ENCODE assay signal across 8 cellular contexts in genomic region chr2:190880374-190881073, GRCh38. TPM values are rescaled to one million over a fixed set of nuclear protein-coding genes. Genes with fewer than 3 reads are reported as not detected.
A peak's percentile ranks its signal among the peaks of the same experiment; 100 is the strongest.
DNase-seq lines count a peak whose midpoint lies in the region; ATAC-seq, FAIRE-seq and TF ChIP-seq lines count a peak whose summit lies in the region.

TSS of gene GLS (plus strand) at chr2:190880821. CDS start at chr2:190881085, 264 bp downstream.

- H3K23ac ChIP-seq in H1 (ENCODE audit: insufficient read length) (no peak within 1 kb of the TSS), mesenchymal stem cell (ENCODE audit: low read length in 2 of 2) (peak within 1 kb of the TSS in 1 of 2 experiments; percentile 100)

- no peak for TF ChIP-seq EP300 in H1 (IDR thresholded peaks at IDR 0.05; ENCODE audit: borderline replicate concordance in 1 of 2, low read depth in 2 of 2, low read length in 2 of 2)

- H3K79me1 ChIP-seq in H1 (ENCODE audit: low read depth, low read length) (no peaks in the 10 kb centered on the region), mesenchymal stem cell (replicated peaks; ENCODE audit: low read length, poor library complexity, severe bottlenecking) (no peaks in the 10 kb centered on the region)

- H4K8ac ChIP-seq in H1 (ENCODE audit: extremely low read depth, insufficient read depth, low read length) (peak within 1 kb of the TSS; percentile 54; the same call in 1 of the 2 replicates), mesenchymal stem cell (ENCODE audit: low read length) (peak within 1 kb of the TSS; percentile 85)

- peak within 1 kb of the TSS; percentile 86 for H4K5ac ChIP-seq in H1 (ENCODE audit: insufficient read length, low read depth, low read length)

- peak; percentile 89 to 96 for TF ChIP-seq POLR2A in H1 (IDR thresholded peaks at IDR 0.05; ENCODE audit: control extremely low read depth in 1 of 2, low read depth in 2 of 2, low read length in 2 of 2)

- peak within 1 kb of the TSS; percentile 49 for H3K56ac ChIP-seq in H1 (replicated peaks; ENCODE audit: insufficient read length, low read depth, low read length)

- H2AFZ ChIP-seq in H1 (ENCODE audit: low read length) (peak within 1 kb of the TSS; percentile 100), mesenchymal stem cell (ENCODE audit: low read depth, low read length) (peak within 1 kb of the TSS; percentile 11)

- H3K27me3 ChIP-seq in H1 (replicated peaks in 1 of 4; ENCODE audit: control insufficient read depth in 3 of 4, extremely low read depth in 1 of 4, insufficient read depth in 3 of 4, low read length in 3 of 4) (no peaks in the 10 kb centered on the region), mesenchymal stem cell (ENCODE audit: control insufficient read depth in 1 of 2, insufficient read depth in 1 of 2, low read length in 2 of 2) (no peaks in the 10 kb centered on the region)

- H3K18ac ChIP-seq in H1 (ENCODE audit: extremely low read depth, low read length) (peak within 1 kb of the TSS; percentile 86), mesenchymal stem cell (ENCODE audit: low read depth in 1 of 2, low read length in 2 of 2) (peak within 1 kb of the TSS; percentile 93 to 98)

- peak within 1 kb of the TSS; percentile 62; the same call in 1 of the 2 replicates for H2BK12ac ChIP-seq in H1 (ENCODE audit: low read depth, low read length)
- H2BK12ac ChIP-seq in mesenchymal stem cell (ENCODE audit: low read length in 2 of 2): peak within 1 kb of the TSS; percentile 78 to 95

- H3K4me2 ChIP-seq in H1 (ENCODE audit: insufficient read depth in 1 of 2, low read depth in 2 of 2, low read length in 2 of 2) (peak within 1 kb of the TSS; percentile 87 to 98), mesenchymal stem cell (ENCODE audit: low read length, poor library complexity, severe bottlenecking) (peak within 1 kb of the TSS; percentile 63)

- no peak within 1 kb of the TSS for H3K4ac ChIP-seq in H1 (replicated peaks; ENCODE audit: insufficient read length, low read depth, low read length)
- peak within 1 kb of the TSS; percentile 66 to 99 for H3K4ac ChIP-seq in mesenchymal stem cell (ENCODE audit: low read depth in 1 of 2, low read length in 2 of 2)

- peak; percentile 98 for DNase-seq in COLO829 (ENCODE audit: low spot score)
- DNase-seq in HTR-8/SVneo (ENCODE audit: insufficient read length, low spot score): peak; percentile 98
- peak; percentile 94 for DNase-seq in NOMO-1 treated with dmso at 0.1 percent for 144 hours (lab: John Stamatoyannopoulos, UW; ENCODE audit: unreplicated experiment)
- peak; percentile 78 to 88 (median 81) for DNase-seq in activated CD8-positive, alpha-beta memory T cell treated with anti-CD3 and anti-CD28 coated beads for 48 hours (ENCODE audit: low read depth in 2 of 3, low spot score in 2 of 3)
- peak; percentile 90 to 95 for DNase-seq in H1 (ENCODE audit: low read depth in 1 of 2, low spot score in 2 of 2)
- DNase-seq in mesenchymal stem cell: peak; percentile 98
- DNase-seq in stimulated activated CD8-positive, alpha-beta memory T cell treated with anti-CD3 and anti-CD28 coated beads, Interleukin-12 subunit alpha, Interleukin-12 subunit beta, amount 100 ng/mL, for 4 hours (ENCODE audit: low read depth): peak; percentile 90

- H3K79me2 ChIP-seq in H1 (ENCODE audit: control insufficient read depth in 1 of 2, insufficient read depth in 2 of 2, low read length in 2 of 2): peaks cover 3 to 40% of the 10 kb centered on the region in 2 experiments; a peak in 3 of 4 replicates

- POLR2A ChIA-PET in H1 (lab: Charles Lee; ENCODE audit: partially characterized antibody): interaction anchor here (0.9 to 3.5 kb wide), 7 partner anchors 11 to 70 kb away, joined by 3 to 64 read pairs (median 10); no protein-coding TSS in a partner anchor

- TF ChIP-seq CTCF in H1 (IDR thresholded peaks at IDR 0.05; ENCODE audit: control extremely low read depth in 1 of 3, insufficient read depth in 1 of 3, low read depth in 1 of 3, low read length in 3 of 3): no peak

- H3K9me3 ChIP-seq in H1 (ENCODE audit: insufficient read depth in 2 of 2, low read depth in 1 of 2, low read length in 1 of 2): no peaks in the 10 kb centered on the region
- H3K9me3 ChIP-seq in mesenchymal stem cell (ENCODE audit: control insufficient read depth, low read length): no peaks in the 10 kb centered on the region

- H2BK20ac ChIP-seq in H1 (ENCODE audit: low read length): 0 out of 2 replicates have a peak within 1 kb of the TSS, but pooled peaks have one; percentile 44

- FAIRE-seq in HTR-8/SVneo (lab: Jason Lieb, UNC) (peak; percentile 79), H1 (lab: Jason Lieb, UNC) (no peak)

- WGBS in H1 (ENCODE audit: extremely low coverage in 1 of 2, insufficient coverage in 1 of 2, insufficient read length in 1 of 2, insufficient replicate concordance in 2 of 2, low coverage in 1 of 2, low lambda C conversion rate in 2 of 2, missing lambda C conversion rate in 1 of 2), 2 experiments: 1% methylated on average over 53 of the region's 54 CpGs; no CpG with 5 or more reads in 1 of the 2 experiments
- WGBS in mesenchymal stem cell: under 1% methylated on average over 50 of the region's 54 CpGs

- no peak within 1 kb of the TSS for H3K14ac ChIP-seq in H1 (ENCODE audit: insufficient read length)
- H3K14ac ChIP-seq in mesenchymal stem cell (ENCODE audit: low read length in 2 of 2): peak within 1 kb of the TSS in 1 of 2 experiments; percentile 99

- peak; percentile 69 for ATAC-seq in GM21367 (IDR thresholded peaks at IDR 0.05; ENCODE audit: unreplicated experiment)

- H3K27ac ChIP-seq in H1 (ENCODE audit: low read depth, low read length) (no peak within 1 kb of the TSS), mesenchymal stem cell (ENCODE audit: low read length, poor library complexity, severe bottlenecking) (peak within 1 kb of the TSS; percentile 88)

- no peaks in the 10 kb centered on the region for H4K20me1 ChIP-seq in H1 (replicated peaks in 1 of 2; ENCODE audit: control insufficient read depth in 1 of 2, insufficient read depth in 2 of 2, low read length in 2 of 2)

- H2BK15ac ChIP-seq in H1 (ENCODE audit: low read length) (peak within 1 kb of the TSS; percentile 65; the same call in 1 of the 2 replicates), mesenchymal stem cell (ENCODE audit: low read depth, poor library complexity, severe bottlenecking) (peak within 1 kb of the TSS; percentile 97)

- H2AK5ac ChIP-seq in H1 (ENCODE audit: low read depth, low read length) (no peak within 1 kb of the TSS), mesenchymal stem cell (ENCODE audit: low read length, severe bottlenecking) (peak within 1 kb of the TSS; percentile 12)

- no peak within 1 kb of the TSS for H2BK120ac ChIP-seq in H1 (replicated peaks; ENCODE audit: low read depth, low read length)
- H2BK120ac ChIP-seq in mesenchymal stem cell (ENCODE audit: low read depth, low read length): peak within 1 kb of the TSS; percentile 49

- H3K36me3 ChIP-seq in H1 (ENCODE audit: control insufficient read depth in 2 of 4, insufficient read depth in 4 of 4, low read length in 3 of 4) (no peaks in the 10 kb centered on the region), mesenchymal stem cell (ENCODE audit: control insufficient read depth in 1 of 2, insufficient read depth in 2 of 2, low read depth in 1 of 2, low read length in 2 of 2) (peaks cover 0 to 3% of the 10 kb centered on the region in 2 experiments)

- H3K9ac ChIP-seq in H1 (replicated peaks in 1 of 4; ENCODE audit: extremely low read depth in 1 of 4, low read depth in 3 of 4, low read length in 3 of 4): peak within 1 kb of the TSS; percentile 26 to 94 (median 64)
- peak within 1 kb of the TSS; percentile 95 for H3K9ac ChIP-seq in mesenchymal stem cell (ENCODE audit: low read length)

- H4K91ac ChIP-seq in H1 (replicated peaks; ENCODE audit: insufficient read length, low read length) (no peak within 1 kb of the TSS), mesenchymal stem cell (ENCODE audit: low read length) (peak within 1 kb of the TSS; percentile 95)

- H3K4me3 ChIP-seq in H1 (ENCODE audit: extremely low read depth in 1 of 4, insufficient read depth in 2 of 4, low read depth in 3 of 4, low read length in 4 of 4) (peak within 1 kb of the TSS; percentile 63 to 83 (median 76)), mesenchymal stem cell (ENCODE audit: insufficient read depth in 1 of 2, low read depth in 1 of 2, low read length in 2 of 2) (peak within 1 kb of the TSS; percentile 99 to 100)

- CTCF ChIA-PET in H1 (lab: Charles Lee; ENCODE audit: partially characterized antibody): interaction anchor here (0.7 to 3.9 kb wide), 3 partner anchors 15 to 30 kb away, joined by 3 to 18 read pairs (median 3); no protein-coding TSS in a partner anchor

- peaks cover 0 to 12% (median 2%) of the 10 kb centered on the region in 4 experiments; a peak in 2 of 7 replicates for H3K4me1 ChIP-seq in H1 (replicated peaks in 1 of 4; ENCODE audit: control insufficient read depth in 3 of 4, insufficient read depth in 4 of 4, low read length in 3 of 4)
- H3K4me1 ChIP-seq in mesenchymal stem cell (ENCODE audit: control insufficient read depth, insufficient read depth, low read depth, low read length): peaks cover 3% of the 10 kb centered on the region

- peaks cover 4% of the 10 kb centered on the region; the same call in 1 of the 2 replicates for H3K23me2 ChIP-seq in H1 (ENCODE audit: low read depth, low read length)

- H2BK5ac ChIP-seq in H1 (ENCODE audit: low read depth, low read length): peak within 1 kb of the TSS; percentile 53; the same call in 1 of the 2 replicates
- H2BK5ac ChIP-seq in mesenchymal stem cell (ENCODE audit: low read depth, low read length, poor library complexity, severe bottlenecking): peak within 1 kb of the TSS; percentile 60

- TF ChIP-seq RAD21 in H1 (IDR thresholded peaks at IDR 0.05 in 1 of 2, conservative IDR thresholded peaks at IDR 0.05 in 1 of 2; ENCODE audit: low read depth in 2 of 2, low read length in 2 of 2): no peak

TF ChIP-seq in H1, 55 proteins besides CTCF, POLR2A, EP300 and RAD21 (continues in another document):
- TF ChIP-seq BCL11A (IDR thresholded peaks at IDR 0.05; ENCODE audit: low read depth in 2 of 2, low read length in 2 of 2) (no peak), PHF8 (conservative IDR thresholded peaks at IDR 0.05; ENCODE audit: low read depth, low read length) (peak; percentile 68)

RNA-seq across cellular contexts. Expression of gene GLS, which starts in this region (rescaled TPM):
- 81.8 and 89.8 TPM in 2 replicates for total RNA-seq in H1 (2021; fragmentation: NEBNext Ultra II Directional; extraction: Animal tissue kit (Norgen Biotek cat#: 25700))
- 8.6 and 15.7 TPM in 2 replicates for polyA plus RNA-seq in H1 (2011; rRNA removed)
- polyA plus RNA-seq in H1 (2011; cell fraction: cytosol; rRNA removed): 24.9 TPM
- polyA plus RNA-seq in H1 (2011; cell fraction: nucleus; rRNA removed): 14.4 TPM
- 33.9 to 71.7 TPM (median 51.5 TPM) in 4 replicates for polyA plus RNA-seq in H1 (2012, experiment 1 of 2)
- 4.5 TPM for polyA plus RNA-seq in H1 (2012, experiment 2 of 2)
- polyA plus RNA-seq in H1 (2013, experiment 1 of 2): 34.7 TPM
- 31.8 TPM for polyA plus RNA-seq in H1 (2013, experiment 2 of 2)
- 77.0 and 78.9 TPM in 2 replicates for polyA minus RNA-seq in H1 (2011; rRNA and poly(A)+ RNA removed)
- 38.8 TPM for polyA minus RNA-seq in H1 (2011; cell fraction: cytosol; rRNA and poly(A)+ RNA removed)
- 157 TPM for polyA minus RNA-seq in H1 (2011; cell fraction: nucleus; rRNA and poly(A)+ RNA removed)
- polyA plus RNA-seq in mesenchymal stem cell (2013, experiment 1 of 2): 33.6 TPM
- polyA plus RNA-seq in mesenchymal stem cell (2013, experiment 2 of 2): 34.7 TPM
